ENCODE assay signal across 8 cellular contexts in genomic region chr19:2327773-2328400, GRCh38. TPM values are rescaled to one million over a fixed set of nuclear protein-coding genes. Genes with fewer than 3 reads are reported as not detected.
DNase-seq lines count a peak whose midpoint lies in the region; ATAC-seq, FAIRE-seq and TF ChIP-seq lines count a peak whose summit lies in the region.

No MANE protein-coding gene starts in this region.

- no peak overlapping the region for H3K14ac ChIP-seq in H1 (ENCODE audit: insufficient read length)

- H2AK5ac ChIP-seq in H1 (ENCODE audit: low read depth, low read length), result peak overlapping the region; percentile 39; the same call in 1 of the 2 replicates

- DNase-seq in NCI-H2081 treated with DMSO at 0.1 percent for 48 hours (lab: John Stamatoyannopoulos, UW) (peak; percentile 37), H1 (ENCODE audit: low read depth in 1 of 2, low spot score in 2 of 2) (peak in 1 of 2 experiments; percentile 57)
- peak; percentile 53 to 60 for DNase-seq in activated CD4-positive, alpha-beta T cell treated with anti-CD3 and anti-CD28 coated beads for 4 hours
- DNase-seq in stimulated activated CD8-positive, alpha-beta memory T cell treated with anti-CD3 and anti-CD28 coated beads, Interleukin-7, amount 100 ng/mL, for 48 hours (ENCODE audit: extremely low read depth in 1 of 2, low read depth in 1 of 2), result peak; percentile 37 to 65

- H2AFZ ChIP-seq in H1 (ENCODE audit: low read length), result no peak overlapping the region

- H3K23ac ChIP-seq in H1 (ENCODE audit: insufficient read length), result no peak overlapping the region

- CTCF ChIA-PET in H1 (lab: Charles Lee; ENCODE audit: partially characterized antibody), result interaction anchor here (1.1 to 4.2 kb wide), 6 partner anchors 10 to 173 kb away, joined by 3 to 25 read pairs (median 4); no protein-coding TSS in a partner anchor

- H3K27me3 ChIP-seq in H1 (replicated peaks in 1 of 4; ENCODE audit: control insufficient read depth in 3 of 4, extremely low read depth in 1 of 4, insufficient read depth in 3 of 4, low read length in 3 of 4), result no peaks in the 10 kb centered on the region

- H3K4me1 ChIP-seq in H1 (replicated peaks in 1 of 4; ENCODE audit: control insufficient read depth in 3 of 4, insufficient read depth in 4 of 4, low read length in 3 of 4) (peaks cover 0 to 33% (median 15%) of the 10 kb centered on the region in 4 experiments; a peak in 6 of 7 replicates), mesodermal cell (ENCODE audit: control insufficient read depth, insufficient read depth, low read length, poor library complexity, severe bottlenecking) (peaks cover 26% of the 10 kb centered on the region)

- TF ChIP-seq CTCF in H1 (IDR thresholded peaks at IDR 0.05; ENCODE audit: control extremely low read depth in 1 of 3, insufficient read depth in 1 of 3, low read depth in 1 of 3, low read length in 3 of 3), result no peak

- H3K9me3 ChIP-seq in H1 (ENCODE audit: insufficient read depth in 2 of 2, low read depth in 1 of 2, low read length in 1 of 2), result no peaks in the 10 kb centered on the region
- H3K9me3 ChIP-seq in mesodermal cell (ENCODE audit: control insufficient read depth, low read length), result no peaks in the 10 kb centered on the region

- 3% methylated on average over 18 of the region's 18 CpGs; no CpG with 5 or more reads in 1 of the 2 experiments for WGBS in H1 (ENCODE audit: extremely low coverage in 1 of 2, insufficient coverage in 1 of 2, insufficient read length in 1 of 2, insufficient replicate concordance in 2 of 2, low coverage in 1 of 2, low lambda C conversion rate in 2 of 2, missing lambda C conversion rate in 1 of 2), 2 experiments
- 2 to 3% methylated on average over 7 to 12 of the region's 18 CpGs for WGBS in mesodermal cell (ENCODE audit: insufficient coverage in 2 of 2), 2 experiments

- peaks cover 11% of the 10 kb centered on the region; the same call in 1 of the 2 replicates for H3K23me2 ChIP-seq in H1 (ENCODE audit: low read depth, low read length)

- peak overlapping the region; percentile 73 for H3K56ac ChIP-seq in H1 (replicated peaks; ENCODE audit: insufficient read length, low read depth, low read length)

- peak overlapping the region; percentile 96 for H3K18ac ChIP-seq in H1 (ENCODE audit: extremely low read depth, low read length)

- H2BK5ac ChIP-seq in H1 (ENCODE audit: low read depth, low read length), result peak overlapping the region; percentile 83

- TF ChIP-seq POLR2A in H1 (IDR thresholded peaks at IDR 0.05; ENCODE audit: control extremely low read depth in 1 of 2, low read depth in 2 of 2, low read length in 2 of 2), result no peak; a peak in 2 of 3 replicates

- H4K20me1 ChIP-seq in H1 (replicated peaks in 1 of 2; ENCODE audit: control insufficient read depth in 1 of 2, insufficient read depth in 2 of 2, low read length in 2 of 2), result peaks cover 0 to 15% of the 10 kb centered on the region in 2 experiments

- no peak for TF ChIP-seq EP300 in H1 (IDR thresholded peaks at IDR 0.05; ENCODE audit: borderline replicate concordance in 1 of 2, low read depth in 2 of 2, low read length in 2 of 2)

- H3K79me1 ChIP-seq in H1 (ENCODE audit: low read depth, low read length), result peaks cover 19% of the 10 kb centered on the region

- H3K79me2 ChIP-seq in H1 (ENCODE audit: control insufficient read depth in 1 of 2, insufficient read depth in 2 of 2, low read length in 2 of 2), result peaks cover 5 to 52% of the 10 kb centered on the region in 2 experiments; a peak in 3 of 4 replicates

- H2BK20ac ChIP-seq in H1 (ENCODE audit: low read length), result no peak overlapping the region

- peak overlapping the region; percentile 86 to 95 for H3K4me2 ChIP-seq in H1 (ENCODE audit: insufficient read depth in 1 of 2, low read depth in 2 of 2, low read length in 2 of 2)

- H3K4ac ChIP-seq in H1 (replicated peaks; ENCODE audit: insufficient read length, low read depth, low read length), result no peak overlapping the region

- POLR2A ChIA-PET in H1 (lab: Charles Lee; ENCODE audit: partially characterized antibody), result interaction anchor here (0.7 to 3.0 kb wide), 16 partner anchors 9 to 100 kb away, joined by 3 to 11 read pairs (median 4); partner anchors contain the start of gene AMH

- H4K91ac ChIP-seq in H1 (replicated peaks; ENCODE audit: insufficient read length, low read length), result peak overlapping the region; percentile 88

- peak overlapping the region; percentile 89 for H4K5ac ChIP-seq in H1 (ENCODE audit: insufficient read length, low read depth, low read length)

- H3K27ac ChIP-seq in H1 (ENCODE audit: low read depth, low read length) (no peak overlapping the region; the same call in 1 of the 2 replicates), mesodermal cell (ENCODE audit: low read depth, low read length, severe bottlenecking) (peak overlapping the region; percentile 74)

- H3K9ac ChIP-seq in H1 (replicated peaks in 1 of 4; ENCODE audit: extremely low read depth in 1 of 4, low read depth in 3 of 4, low read length in 3 of 4), result peak overlapping the region in 3 of 4 experiments; percentile 72 to 93 (median 74); a peak in 6 of 7 replicates

- H2BK15ac ChIP-seq in H1 (ENCODE audit: low read length), result no peak overlapping the region

- H3K4me3 ChIP-seq in H1 (ENCODE audit: extremely low read depth in 1 of 4, insufficient read depth in 2 of 4, low read depth in 3 of 4, low read length in 4 of 4), result peak overlapping the region; percentile 85 to 98 (median 91)
- peak overlapping the region; percentile 98 for H3K4me3 ChIP-seq in mesodermal cell (ENCODE audit: extremely low read depth, insufficient read depth, low read length, poor library complexity, severe bottlenecking)

- H4K8ac ChIP-seq in H1 (ENCODE audit: extremely low read depth, insufficient read depth, low read length), result peak overlapping the region; percentile 88; the same call in 1 of the 2 replicates

- H3K36me3 ChIP-seq in H1 (ENCODE audit: control insufficient read depth in 2 of 4, insufficient read depth in 4 of 4, low read length in 3 of 4), result peaks cover 0 to 11% (median 6%) of the 10 kb centered on the region in 4 experiments; a peak in 6 of 8 replicates
- H3K36me3 ChIP-seq in mesodermal cell (ENCODE audit: control insufficient read depth, insufficient read depth, low read length), result peaks cover 36% of the 10 kb centered on the region

- no peak for TF ChIP-seq RAD21 in H1 (IDR thresholded peaks at IDR 0.05 in 1 of 2, conservative IDR thresholded peaks at IDR 0.05 in 1 of 2; ENCODE audit: low read depth in 2 of 2, low read length in 2 of 2)

- peak; percentile 36 for ATAC-seq in GM18498 (IDR thresholded peaks at IDR 0.05; ENCODE audit: unreplicated experiment)
- no peak for ATAC-seq in GM18519 (IDR thresholded peaks at IDR 0.05; ENCODE audit: low FRiP score, unreplicated experiment)

- no peak overlapping the region for H2BK120ac ChIP-seq in H1 (replicated peaks; ENCODE audit: low read depth, low read length)

- no peak overlapping the region for H2BK12ac ChIP-seq in H1 (ENCODE audit: low read depth, low read length)

- FAIRE-seq in A204.1 (lab: Jason Lieb, UNC) (peak; percentile 78), H1 (lab: Jason Lieb, UNC) (peak; percentile 82)

RNA-seq across cellular contexts. Expression of gene LSM7, which starts 0.5 kb away (rescaled TPM):
- total RNA-seq in H1 (2021; fragmentation: NEBNext Ultra II Directional; extraction: Animal tissue kit (Norgen Biotek cat#: 25700)), result 228 and 238 TPM in 2 replicates
- polyA plus RNA-seq in H1 (2011; rRNA removed), result 1,335 and 1,623 TPM in 2 replicates
- 1,271 TPM for polyA plus RNA-seq in H1 (2011; cell fraction: cytosol; rRNA removed)
- 377 TPM for polyA plus RNA-seq in H1 (2011; cell fraction: nucleus; rRNA removed)
- 395 to 466 TPM (median 428 TPM) in 4 replicates for polyA plus RNA-seq in H1 (2012, experiment 1 of 2)
- 735 TPM for polyA plus RNA-seq in H1 (2012, experiment 2 of 2)
- polyA plus RNA-seq in H1 (2013, experiment 1 of 2), result 408 TPM
- polyA plus RNA-seq in H1 (2013, experiment 2 of 2), result 417 TPM
- polyA minus RNA-seq in H1 (2011; rRNA and poly(A)+ RNA removed), result 20.1 and 23.2 TPM in 2 replicates
- 67.1 TPM for polyA minus RNA-seq in H1 (2011; cell fraction: cytosol; rRNA and poly(A)+ RNA removed)
- polyA minus RNA-seq in H1 (2011; cell fraction: nucleus; rRNA and poly(A)+ RNA removed), result 79.0 TPM
- polyA plus RNA-seq in mesodermal cell (2013, experiment 1 of 2), result 200 TPM
- 182 TPM for polyA plus RNA-seq in mesodermal cell (2013, experiment 2 of 2)

RNA-seq across cellular contexts. Expression of gene SPPL2B, which starts 0.6 kb away (rescaled TPM):
- total RNA-seq in H1 (2021; fragmentation: NEBNext Ultra II Directional; extraction: Animal tissue kit (Norgen Biotek cat#: 25700)), result 52.6 and 55.7 TPM in 2 replicates
- 34.8 and 83.1 TPM in 2 replicates for polyA plus RNA-seq in H1 (2011; rRNA removed)
- polyA plus RNA-seq in H1 (2011; cell fraction: cytosol; rRNA removed), result 61.8 TPM
- polyA plus RNA-seq in H1 (2011; cell fraction: nucleus; rRNA removed), result 378 TPM
- 36.1 to 78.9 TPM (median 69.1 TPM) in 4 replicates for polyA plus RNA-seq in H1 (2012, experiment 1 of 2)
- polyA plus RNA-seq in H1 (2012, experiment 2 of 2), result 44.7 TPM
- polyA plus RNA-seq in H1 (2013, experiment 1 of 2), result 40.7 TPM
- 37.4 TPM for polyA plus RNA-seq in H1 (2013, experiment 2 of 2)
- polyA minus RNA-seq in H1 (2011; rRNA and poly(A)+ RNA removed), result 16.2 and 16.8 TPM in 2 replicates
- polyA minus RNA-seq in H1 (2011; cell fraction: cytosol; rRNA and poly(A)+ RNA removed), result 33.4 TPM
- 47.4 TPM for polyA minus RNA-seq in H1 (2011; cell fraction: nucleus; rRNA and poly(A)+ RNA removed)
- polyA plus RNA-seq in mesodermal cell (2013, experiment 1 of 2), result 41.0 TPM
- polyA plus RNA-seq in mesodermal cell (2013, experiment 2 of 2), result 36.0 TPM

RNA-seq across cellular contexts. Expression of gene LINGO3, which starts 19.9 kb away (rescaled TPM):
- 0.13 TPM in 1 of 2 replicates, not detected in the other for total RNA-seq in H1 (2021; fragmentation: NEBNext Ultra II Directional; extraction: Animal tissue kit (Norgen Biotek cat#: 25700))
- polyA plus RNA-seq in H1 (2011; rRNA removed), result 0.59 and 0.93 TPM in 2 replicates
- polyA plus RNA-seq in H1 (2011; cell fraction: cytosol; rRNA removed), result 0.62 TPM
- 0.64 TPM for polyA plus RNA-seq in H1 (2011; cell fraction: nucleus; rRNA removed)
- 0.25 to 0.36 TPM (median 0.27 TPM) in 3 of 4 replicates, not detected in the other for polyA plus RNA-seq in H1 (2012, experiment 1 of 2)
- 0.16 TPM for polyA plus RNA-seq in H1 (2012, experiment 2 of 2)
- polyA plus RNA-seq in H1 (2013, experiment 1 of 2), result 0.26 TPM
- 0.35 TPM for polyA plus RNA-seq in H1 (2013, experiment 2 of 2)
- polyA minus RNA-seq in H1 (2011; rRNA and poly(A)+ RNA removed), result 0.13 TPM in 1 of 2 replicates, not detected in the other
- not detected for polyA minus RNA-seq in H1 (2011; cell fraction: cytosol; rRNA and poly(A)+ RNA removed)
- 0.60 TPM for polyA minus RNA-seq in H1 (2011; cell fraction: nucleus; rRNA and poly(A)+ RNA removed)
- polyA plus RNA-seq in mesodermal cell (2013, experiment 1 of 2), result not detected
- polyA plus RNA-seq in mesodermal cell (2013, experiment 2 of 2), result not detected

RNA-seq across cellular contexts. Expression of gene TMPRSS9, which starts 32.2 kb away (rescaled TPM):
- 0.19 and 0.33 TPM in 2 replicates for total RNA-seq in H1 (2021; fragmentation: NEBNext Ultra II Directional; extraction: Animal tissue kit (Norgen Biotek cat#: 25700))
- 0.15 and 0.33 TPM in 2 replicates for polyA plus RNA-seq in H1 (2011; rRNA removed)
- 0.44 TPM for polyA plus RNA-seq in H1 (2011; cell fraction: cytosol; rRNA removed)
- polyA plus RNA-seq in H1 (2011; cell fraction: nucleus; rRNA removed), result 3.6 TPM
- polyA plus RNA-seq in H1 (2012, experiment 1 of 2), result 0.46 to 0.84 TPM (median 0.66 TPM) in 4 replicates
- polyA plus RNA-seq in H1 (2012, experiment 2 of 2), result 0.12 TPM
- polyA plus RNA-seq in H1 (2013, experiment 1 of 2), result 0.08 TPM
- polyA plus RNA-seq in H1 (2013, experiment 2 of 2), result 0.09 TPM
- polyA minus RNA-seq in H1 (2011; rRNA and poly(A)+ RNA removed), result 0.10 and 0.32 TPM in 2 replicates
- 0.37 TPM for polyA minus RNA-seq in H1 (2011; cell fraction: cytosol; rRNA and poly(A)+ RNA removed)
- polyA minus RNA-seq in H1 (2011; cell fraction: nucleus; rRNA and poly(A)+ RNA removed), result 1.1 TPM
- 0.26 TPM for polyA plus RNA-seq in mesodermal cell (2013, experiment 1 of 2)
- not detected for polyA plus RNA-seq in mesodermal cell (2013, experiment 2 of 2)

RNA-seq across cellular contexts. Expression of gene PEAK3, which starts 45.9 kb away (rescaled TPM):
- not detected in 2 replicates for total RNA-seq in H1 (2021; fragmentation: NEBNext Ultra II Directional; extraction: Animal tissue kit (Norgen Biotek cat#: 25700))
- polyA plus RNA-seq in H1 (2011; rRNA removed), result not detected in 2 replicates
- not detected for polyA plus RNA-seq in H1 (2011; cell fraction: cytosol; rRNA removed)
- not detected for polyA plus RNA-seq in H1 (2011; cell fraction: nucleus; rRNA removed)
- 0.06 to 0.11 TPM in 2 of 4 replicates, not detected in the others for polyA plus RNA-seq in H1 (2012, experiment 1 of 2)
- not detected for polyA plus RNA-seq in H1 (2012, experiment 2 of 2)
- polyA plus RNA-seq in H1 (2013, experiment 1 of 2), result not detected
- polyA plus RNA-seq in H1 (2013, experiment 2 of 2), result not detected
- polyA minus RNA-seq in H1 (2011; rRNA and poly(A)+ RNA removed), result not detected in 2 replicates
- polyA minus RNA-seq in H1 (2011; cell fraction: cytosol; rRNA and poly(A)+ RNA removed), result not detected
- polyA minus RNA-seq in H1 (2011; cell fraction: nucleus; rRNA and poly(A)+ RNA removed), result not detected
- polyA plus RNA-seq in mesodermal cell (2013, experiment 1 of 2), result not detected
- polyA plus RNA-seq in mesodermal cell (2013, experiment 2 of 2), result not detected
